In genomic region chr3:45163481-45163880, GRCh38 we compare ENCODE assay signal across 22 cellular contexts. TPM values are rescaled to one million over a fixed set of nuclear protein-coding genes. Genes with fewer than 3 reads are reported as not detected.
DNase-seq lines count a peak whose midpoint lies in the region; ATAC-seq, FAIRE-seq and TF ChIP-seq lines count a peak whose summit lies in the region.
"Had no signal": no experiment of that assay in that cellular context is flagged by ENCODE, and none has a peak within 500 bp of the region (broad histone marks: within the 10 kb centered on the region; RNA-seq: fewer than 3 reads in every experiment).

No MANE protein-coding gene starts in this region.

- FAIRE-seq in D721Med (lab: Jason Lieb, UNC) = no peak

- ATAC-seq in HG02759 (IDR thresholded peaks at IDR 0.05; ENCODE audit: unreplicated experiment) (peak; percentile 52), GM18502 (IDR thresholded peaks at IDR 0.05; ENCODE audit: poor library complexity, unreplicated experiment) (no peak)
- ATAC-seq: body of pancreas; natural killer cell treated with Interleukin-12 subunit alpha and Interleukin-12 subunit beta and Interleukin-15 and Interleukin-18, amount 100 ng/mL, for 72 hours had no signal

- TF ChIP-seq CTCF in GM12865 (IDR thresholded peaks at IDR 0.05; ENCODE audit: insufficient read depth, low read depth, low read length, missing control alignments) (no peak), D721Med (IDR thresholded peaks at IDR 0.05; ENCODE audit: insufficient read depth, missing control alignments) (no peak)

- H3K4me3 ChIP-seq in GM12865 (ENCODE audit: low read depth, low read length) = no peak overlapping the region
- H3K4me3 ChIP-seq: body of pancreas, colonic mucosa, hepatocyte, uterus had no signal

- DNase-seq in GM12865 (ENCODE audit: low read depth) (peak; percentile 38), MV-4-11 (lab: John Stamatoyannopoulos, UW) (peak; percentile 89), globus pallidus (ENCODE audit: low spot score) (peak; percentile 35), A172 (ENCODE audit: low spot score) (no peak), D721Med (ENCODE audit: insufficient read length, low spot score) (no peak), T-helper 9 cell (no peak)
- DNase-seq: activated naive CD8-positive, alpha-beta T cell treated with anti-CD3 and anti-CD28 coated beads, Interleukin-2, amount 10 ng/mL, durations not matched to agents 7 days and 5 days; body of pancreas; colonic mucosa; COR-L47; H9; kidney glomerular epithelial cell; mesendoderm; NCI-H187; NCI-H345; SHP77; stimulated activated CD4-positive, alpha-beta T cell treated with anti-CD3 and anti-CD28 coated beads, Interleukin-2, amount 100 ng/mL, for 48 hours; uterus had no signal

RNA-seq across cellular contexts. Expression of gene CDCP1, which starts 17.3 kb away (rescaled TPM):
- total RNA-seq in A172 (2014; rRNA removed; shearing (Covaris generic)) = 0.29 and 0.78 TPM in 2 replicates

Comparison
In these comparisons a context has a peak if more than half of its experiments do, and no peak if none do; other contexts are left out.
1. DNase-seq: peak in GM12865 (single experiment), MV-4-11 (single experiment) and globus pallidus (single experiment); none in A172 (single experiment), D721Med (single experiment) and T-helper 9 cell (single experiment).